18 cellular contexts compared by ENCODE assay signal in the genomic region with DNA sequence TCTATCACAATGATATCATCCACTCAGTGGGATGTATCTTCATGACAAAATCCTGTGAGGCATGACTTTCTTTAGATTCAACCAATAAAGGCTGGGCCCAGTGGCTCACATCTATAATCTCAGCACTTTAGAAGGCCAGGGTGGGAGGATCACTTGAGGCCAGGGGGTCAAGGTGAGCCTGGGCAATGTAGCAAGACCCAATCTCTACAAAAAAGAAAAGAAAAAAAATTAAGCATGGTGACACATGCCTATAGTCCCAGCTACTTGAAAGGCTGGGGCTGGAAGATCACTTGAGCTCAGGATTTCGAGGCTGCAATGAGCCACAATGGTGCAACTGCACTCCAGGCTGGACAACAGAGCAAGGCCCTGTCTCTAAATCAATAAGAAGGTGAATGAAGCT.
DNase-seq lines count a peak whose midpoint lies in the region; ATAC-seq, FAIRE-seq and TF ChIP-seq lines count a peak whose summit lies in the region.
"Had no signal": no experiment of that assay in that cellular context is flagged by ENCODE, and none has a peak within 500 bp of the region (broad histone marks: within the 10 kb centered on the region; RNA-seq: fewer than 3 reads in every experiment).

No MANE protein-coding gene starts in this region.

- in situ Hi-C loops in K562 (cut with MboI) (no loop called here), ACHN (cut with HindIII; ENCODE audit: low pct_ligation_motif_present, low pct_unique_long_range_greater_than_20kb, low sequenced_read_pairs) (no loop called here)

- POLR2A ChIA-PET in HEK293 (lab: Yijun Ruan, JAX) (interaction anchor here (1.0 kb wide), 1 partner anchor 306 kb away, joined by 3 read pairs; the partner anchor contains the start of gene TRMT61B), K562 (lab: Yijun Ruan, JAX) (no interaction called here)

- H3K9me3 ChIP-seq in HEK293 (ENCODE audit: control insufficient read depth, insufficient read depth, low read depth, low read length) (no peaks in the 10 kb centered on the region), K562 (replicated peaks; ENCODE audit: control insufficient read depth, insufficient read depth, low read depth, low read length) (no peaks in the 10 kb centered on the region), sigmoid colon (no peaks in the 10 kb centered on the region)
- H3K9me3 ChIP-seq: BLaER1, Caco-2, HAP-1 had no signal

- FAIRE-seq in K562 (lab: Jason Lieb, UNC) = no peak
- FAIRE-seq: GM12891, GM18507 had no signal

- no peak for DNase-seq in K562 (ENCODE audit: extremely low read depth in 1 of 4, low spot score in 3 of 4)
- peak; percentile 36 for DNase-seq in sigmoid colon
- DNase-seq in DMS153 (lab: John Stamatoyannopoulos, UW) = no peak
- DNase-seq in ACHN = no peak
- no peak for DNase-seq in NCI-H345 treated with DMSO at 0.1 percent for 48 hours (lab: John Stamatoyannopoulos, UW; ENCODE audit: unreplicated experiment)
- DNase-seq: Caco-2; CD4-positive, CD25-positive, alpha-beta regulatory T cell; CD8-positive, alpha-beta T cell; DMS 273 treated with DMSO at 0.1 percent for 48 hours; DMS53; GF-D8 had no signal

- H3K4me2 ChIP-seq in K562 (ENCODE audit: insufficient read depth, low read length) = no peak overlapping the region
- H3K4me2 ChIP-seq: BLaER1, GM23338 had no signal

- CTCF ChIA-PET in HEK293 (lab: Yijun Ruan, JAX) = interaction anchor here (0.6 to 3.4 kb wide), 3 partner anchors 57 to 754 kb away, joined by 3 to 9 read pairs (median 3); no protein-coding TSS in a partner anchor
- CTCF ChIA-PET in K562 (lab: Yijun Ruan, JAX; ENCODE audit: low intra/inter-chr PET ratio) = no interaction called here

- no peaks in the 10 kb centered on the region for H3K79me2 ChIP-seq in K562 (ENCODE audit: control insufficient read depth, insufficient read depth, low read length)

- ATAC-seq in K562 = no peak
- ATAC-seq: CD8-positive, alpha-beta T cell; GM23338 had no signal

- H3K4me3 ChIP-seq in HEK293 (ENCODE audit: low read depth, low read length) (no peak overlapping the region), K562 (no peak overlapping the region), sigmoid colon (no peak overlapping the region)
- H3K4me3 ChIP-seq: BLaER1, GM23338, HAP-1 had no signal

- no peak for TF ChIP-seq POLR2A in K562 (conservative IDR thresholded peaks at IDR 0.05)
- no peak for TF ChIP-seq POLR2A in sigmoid colon (IDR thresholded peaks at IDR 0.05)

- no peaks in the 10 kb centered on the region for H4K20me1 ChIP-seq in K562 (replicated peaks; ENCODE audit: control insufficient read depth, insufficient read depth, low read length)
- H4K20me1 ChIP-seq: BLaER1 had no signal

- BruUV-seq in K562 (replicated peaks; lab: Mats Ljungman, UMichigan) = no TSS peak

- H2AFZ ChIP-seq in K562 (ENCODE audit: low read depth, low read length) = no peak overlapping the region
- H2AFZ ChIP-seq: GM23338 had no signal

- TF ChIP-seq RAD21 in K562 (CRISPR knock-in tag; conservative IDR thresholded peaks at IDR 0.05 in 1 of 2, IDR thresholded peaks at IDR 0.05 in 1 of 2) = no peak

- H3K4me1 ChIP-seq in HEK293 (ENCODE audit: control insufficient read depth, insufficient read depth, low read length) (no peaks in the 10 kb centered on the region), K562 (replicated peaks in 1 of 2; ENCODE audit: control insufficient read depth in 2 of 2, insufficient read depth in 2 of 2, low read length in 2 of 2) (peaks cover 0 to 7% of the 10 kb centered on the region in 2 experiments; a peak in 3 of 5 replicates), sigmoid colon (peaks cover 0 to 8% (median 0%) of the 10 kb centered on the region in 4 donors)

- TF ChIP-seq CTCF in HEK293 (tag by site-specific recombination; IDR thresholded peaks at IDR 0.05) = no peak
- no peak for TF ChIP-seq CTCF in K562 (IDR thresholded peaks at IDR 0.05 in 2 of 3, conservative IDR thresholded peaks at IDR 0.05 in 1 of 3; ENCODE audit: insufficient read depth in 2 of 3, low read depth in 1 of 3, low read length in 3 of 3)
- no peak for TF ChIP-seq CTCF in sigmoid colon (IDR thresholded peaks at IDR 0.05)

- no peak overlapping the region for H3K27ac ChIP-seq in HEK293 (ENCODE audit: extremely low read depth, low read depth, low read length)
- H3K27ac ChIP-seq in K562 (ENCODE audit: extremely low read depth, low read depth, low read length) = no peak overlapping the region
- no peak overlapping the region for H3K27ac ChIP-seq in sigmoid colon
- H3K27ac ChIP-seq: BLaER1, C4-2B had no signal

- 8% methylated on average over 1 of the region's 1 CpG for WGBS in K562 (ENCODE audit: insufficient coverage, low coverage, missing lambda C conversion rate)
- 85 to 87% methylated on average over 1 of the region's 1 CpG for WGBS in sigmoid colon, 2 donors

- no peaks in the 10 kb centered on the region for H3K9me1 ChIP-seq in K562 (ENCODE audit: control insufficient read depth, insufficient read depth, low read length)

- H3K27me3 ChIP-seq in K562 (ENCODE audit: control insufficient read depth in 2 of 2, insufficient read depth in 2 of 2, low read length in 2 of 2) = peaks cover 13 to 37% of the 10 kb centered on the region in 2 experiments; a peak in 4 of 5 replicates
- no peaks in the 10 kb centered on the region for H3K27me3 ChIP-seq in sigmoid colon
- H3K27me3 ChIP-seq: BLaER1 had no signal

- intact Hi-C loops in K562 (cut with micrococcal nuclease) (loop anchor here (10.0 kb wide), 1 partner anchor 391 kb away; no protein-coding TSS in a partner anchor), sigmoid colon (cut with DNase I) (loop anchor here (10.0 kb wide), 1 partner anchor 331 kb away; the partner anchor contains the start of gene WDR43)

- H3K9ac ChIP-seq in K562 (ENCODE audit: insufficient read depth in 1 of 2, low read depth in 2 of 2, low read length in 2 of 2) = no peak overlapping the region
- H3K9ac ChIP-seq: BLaER1 had no signal

- H3K36me3 ChIP-seq in HEK293 (ENCODE audit: control insufficient read depth in 2 of 2, insufficient read depth in 1 of 2, low read length in 2 of 2) (no peaks in the 10 kb centered on the region), K562 (ENCODE audit: control insufficient read depth, insufficient read depth, low read length) (no peaks in the 10 kb centered on the region), sigmoid colon (no peaks in the 10 kb centered on the region)
- H3K36me3 ChIP-seq: BLaER1, HAP-1 had no signal

- TF ChIP-seq EP300 in K562 (IDR thresholded peaks at IDR 0.05; ENCODE audit: low read length) (no peak), sigmoid colon (IDR thresholded peaks at IDR 0.05) (no peak)

TF ChIP-seq in HEK293, 187 proteins besides CTCF, POLR2A, EP300 and RAD21:
- TF ChIP-seq ZNF571 (tag by site-specific recombination; IDR thresholded peaks at IDR 0.05) = no peak
- TF ChIP-seq ZNF121 (tag by site-specific recombination; IDR thresholded peaks at IDR 0.05) = peak; percentile 86
- no peak for TF ChIP-seq BCL11A (tag by site-specific recombination; IDR thresholded peaks at IDR 0.05; ENCODE audit: low read depth)
- no peak for TF ChIP-seq HOXA7 (CRISPR knock-in tag; IDR thresholded peaks at IDR 0.05; ENCODE audit: borderline replicate concordance)
TF ChIP-seq in HEK293: peak in this region for 1.

TF ChIP-seq in K562, 482 proteins besides CTCF, POLR2A, EP300 and RAD21:
- no peak for TF ChIP-seq TEAD1 (CRISPR knock-in tag; IDR thresholded peaks at IDR 0.05)
- TF ChIP-seq ZNF121 (CRISPR knock-in tag; conservative IDR thresholded peaks at IDR 0.05) = peak; percentile 52

Comparison
In these comparisons a context has a peak if more than half of its experiments do, and no peak if none do; other contexts are left out.
1. Of the 44 proteins assayed by ChIP-seq in both K562 and HEK293: peak only in K562: none; only in HEK293: none; in both: ZNF121; in neither: 43.